ENCODE assay signal across 8 cellular contexts in genomic region chr5:34657550-34657921, GRCh38. TPM values are rescaled to one million over a fixed set of nuclear protein-coding genes. Genes with fewer than 3 reads are reported as not detected.
DNase-seq lines count a peak whose midpoint lies in the region; ATAC-seq and TF ChIP-seq lines count a peak whose summit lies in the region.

No MANE protein-coding gene starts in this region.

- H4K20me1 ChIP-seq in GM23248 (ENCODE audit: insufficient read depth): 0 out of 2 replicates have a peak, but pooled peaks cover 2% of the 10 kb centered on the region

- H3K4me1 ChIP-seq in GM23248 (ENCODE audit: insufficient read depth): peaks cover 48% of the 10 kb centered on the region
- peaks cover 3 to 8% of the 10 kb centered on the region in 2 donors for H3K4me1 ChIP-seq in naive thymus-derived CD4-positive, alpha-beta T cell (ENCODE audit: control insufficient read depth in 2 of 2, insufficient read depth in 2 of 2, low read length in 2 of 2)

- in situ Hi-C loops in GM23248 (cut with MboI): no loop called here

- H3K36me3 ChIP-seq in GM23248 (ENCODE audit: low read depth): peaks cover 5% of the 10 kb centered on the region; the same call in 1 of the 2 replicates
- no peaks in the 10 kb centered on the region for H3K36me3 ChIP-seq in naive thymus-derived CD4-positive, alpha-beta T cell (ENCODE audit: control insufficient read depth in 2 of 3, insufficient read depth in 3 of 3, low read length in 3 of 3)

- H3K36me3 Mint-ChIP-seq in naive thymus-derived CD4-positive, alpha-beta T cell: peaks cover 0 to 4% (median 0%) of the 10 kb centered on the region in 5 donors

- peaks cover 0 to 4% (median 0%) of the 10 kb centered on the region in 11 donors for H3K9me3 Mint-ChIP-seq in naive thymus-derived CD4-positive, alpha-beta T cell

- peak overlapping the region; percentile 97 for H3K9ac ChIP-seq in GM23248

- H3K9me3 ChIP-seq in GM23248 (ENCODE audit: low read depth): no peaks in the 10 kb centered on the region
- H3K9me3 ChIP-seq in naive thymus-derived CD4-positive, alpha-beta T cell (ENCODE audit: control insufficient read depth in 2 of 3, low read length in 3 of 3): no peaks in the 10 kb centered on the region

- H3K9me2 ChIP-seq in GM23248 (ENCODE audit: insufficient read depth): no peaks in the 10 kb centered on the region

- 1% methylated on average over 20 of the region's 20 CpGs for WGBS in GM23248 (ENCODE audit: low coverage in 1 of 2, low lambda C conversion rate in 2 of 2, missing lambda C conversion rate in 2 of 2), 2 experiments

- intact Hi-C loops in naive thymus-derived CD4-positive, alpha-beta T cell (cut with micrococcal nuclease): loop anchor here (5.0 to 10.0 kb wide), 2 partner anchors 180 to 237 kb away; partner anchors contain the start of gene TTC23L (in 1 of the 2)

- H3K79me2 ChIP-seq in GM23248 (ENCODE audit: insufficient read depth): peaks cover 57% of the 10 kb centered on the region

- H3F3A ChIP-seq in GM23248 (ENCODE audit: insufficient read depth): peaks cover 64% of the 10 kb centered on the region

- H3K4me1 Mint-ChIP-seq in naive thymus-derived CD4-positive, alpha-beta T cell: peaks cover 12 to 29% (median 22%) of the 10 kb centered on the region in 7 donors

- POLR2A ChIA-PET in naive thymus-derived CD4-positive, alpha-beta T cell (lab: Charles Lee): no interaction called here

- no peak for TF ChIP-seq CTCF in epithelial cell of esophagus (IDR thresholded peaks at IDR 0.05; ENCODE audit: insufficient read depth, low read depth, low read length, missing control alignments)
- no peak for TF ChIP-seq CTCF in GM10266 (IDR thresholded peaks at IDR 0.05; ENCODE audit: control insufficient read depth, insufficient read depth, low read depth, missing control alignments)

- peaks cover 34 to 58% (median 45%) of the 10 kb centered on the region in 5 donors for H3K27me3 Mint-ChIP-seq in naive thymus-derived CD4-positive, alpha-beta T cell

- ATAC-seq in naive thymus-derived CD4-positive, alpha-beta T cell: no peak
- ATAC-seq in GM19467 (IDR thresholded peaks at IDR 0.05; ENCODE audit: unreplicated experiment) (no peak), HG03457 (IDR thresholded peaks at IDR 0.05; ENCODE audit: unreplicated experiment) (no peak)

- no peaks in the 10 kb centered on the region for H3K27me3 ChIP-seq in GM23248 (replicated peaks; ENCODE audit: insufficient read depth)
- peaks cover 3 to 8% of the 10 kb centered on the region in 2 donors for H3K27me3 ChIP-seq in naive thymus-derived CD4-positive, alpha-beta T cell (ENCODE audit: control insufficient read depth in 2 of 2, insufficient read depth in 2 of 2, low read length in 2 of 2)

- CTCF ChIA-PET in naive thymus-derived CD4-positive, alpha-beta T cell (lab: Charles Lee): no interaction called here

- H3K4me3 ChIP-seq in GM23248: peak overlapping the region; percentile 87
- peak overlapping the region; percentile 58 for H3K4me3 ChIP-seq in epithelial cell of esophagus (ENCODE audit: low read length)
- H3K4me3 ChIP-seq in naive thymus-derived CD4-positive, alpha-beta T cell (ENCODE audit: low read length): peak overlapping the region; percentile 57

- peak overlapping the region in 2 of 9 donors; percentile 19 to 32 for H3K27ac Mint-ChIP-seq in naive thymus-derived CD4-positive, alpha-beta T cell

- no peak overlapping the region for H2AFZ ChIP-seq in GM23248

- DNase-seq in GM23248: peak; percentile 71
- DNase-seq in RPMI7951 (ENCODE audit: low read depth): peak; percentile 54
- DNase-seq in epithelial cell of esophagus (ENCODE audit: low read depth): peak; percentile 38
- DNase-seq in naive thymus-derived CD4-positive, alpha-beta T cell: no peak
- no peak for DNase-seq in GM10266 (ENCODE audit: extremely low spot score)
- no peak for DNase-seq in NCI-H1105 (lab: John Stamatoyannopoulos, UW)

- H3K27ac ChIP-seq in GM23248: peak overlapping the region; percentile 94
- no peak overlapping the region for H3K27ac ChIP-seq in naive thymus-derived CD4-positive, alpha-beta T cell (ENCODE audit: low read depth, low read length)

- peak overlapping the region; percentile 93 for H3K4me2 ChIP-seq in GM23248 (ENCODE audit: unreplicated experiment)

- peak overlapping the region; percentile 50 to 100 (median 72) for H3K4me3 Mint-ChIP-seq in naive thymus-derived CD4-positive, alpha-beta T cell

RNA-seq across cellular contexts. Expression of gene RAI14, which starts 1.4 kb away (rescaled TPM):
- total RNA-seq in GM23248 (2014; rRNA removed; shearing (Covaris generic)): 120 and 124 TPM in 2 replicates
- polyA plus RNA-seq in GM23248 (2016; fragmentation: Nextera tagmentation; extraction: Ambion mirVana): 113 and 116 TPM in 2 replicates
- 31.3 and 36.8 TPM in 2 replicates for total RNA-seq in RPMI7951 (2014; rRNA removed; shearing (Covaris generic))
- under 1 TPM in 3 of 5 experiments, not detected in 2; 0.32 to 0.98 (median 0.89) TPM for total RNA-seq in naive thymus-derived CD4-positive, alpha-beta T cell
- polyA plus RNA-seq in naive thymus-derived CD4-positive, alpha-beta T cell: not detected

Comparison
In these comparisons a context has a peak if more than half of its experiments do, and no peak if none do; other contexts are left out.
1. DNase-seq: peak in GM23248 (single experiment), RPMI7951 (single experiment) and epithelial cell of esophagus (single experiment); none in naive thymus-derived CD4-positive, alpha-beta T cell (0 of 9), GM10266 (single experiment) and NCI-H1105 (single experiment).
2. RNA of gene RAI14, which starts 1.4 kb away (total RNA-seq): 120 to 124 TPM in GM23248 and 31.3 to 36.8 TPM in RPMI7951; 0.32 to 0.98 TPM in naive thymus-derived CD4-positive, alpha-beta T cell; every median in the first group is over 10 times any median in the second.
3. Peak in every context shown above with its lines, with median percentiles within 50 percentile points of each other: H3K4me3 ChIP-seq.